Comparison of ENCODE assay signal across 10 cellular contexts in genomic region chr10:3778708-3779108, GRCh38. TPM values are rescaled to one million over a fixed set of nuclear protein-coding genes. Genes with fewer than 3 reads are reported as not detected.
DNase-seq lines count a peak whose midpoint lies in the region; ATAC-seq, FAIRE-seq and TF ChIP-seq lines count a peak whose summit lies in the region.
"Had no signal": no experiment of that assay in that cellular context is flagged by ENCODE, and none has a peak within 500 bp of the region (broad histone marks: within the 10 kb centered on the region; RNA-seq: fewer than 3 reads in every experiment).

No MANE protein-coding gene starts in this region.

- TF ChIP-seq POLR2A in heart left ventricle (IDR thresholded peaks at IDR 0.05) (no peak), vagina (IDR thresholded peaks at IDR 0.05) (no peak)

- no peaks in the 10 kb centered on the region for H3K27me3 ChIP-seq in heart left ventricle
- H3K27me3 ChIP-seq in mucosa of stomach (ENCODE audit: control insufficient read depth, insufficient read depth, low read length): no peaks in the 10 kb centered on the region
- H3K27me3 ChIP-seq in vagina: no peaks in the 10 kb centered on the region
- H3K27me3 ChIP-seq in pancreas: no peaks in the 10 kb centered on the region

- H3K4me1 ChIP-seq in heart left ventricle: peaks cover 23 to 80% (median 73%) of the 10 kb centered on the region in 12 donors
- peaks cover 61% of the 10 kb centered on the region for H3K4me1 ChIP-seq in mucosa of stomach (ENCODE audit: control insufficient read depth, insufficient read depth, low read length)
- peaks cover 70% of the 10 kb centered on the region for H3K4me1 ChIP-seq in vagina
- H3K4me1 ChIP-seq in pancreas: peaks cover 13 to 57% (median 48%) of the 10 kb centered on the region in 3 donors

- ATAC-seq in heart left ventricle (no peak), Right ventricle myocardium superior (ENCODE audit: poor library complexity) (no peak), pancreas (no peak)

- peaks cover 0 to 81% (median 66%) of the 10 kb centered on the region in 9 donors for H3K36me3 ChIP-seq in heart left ventricle
- peaks cover 46% of the 10 kb centered on the region for H3K36me3 ChIP-seq in mucosa of stomach (ENCODE audit: control insufficient read depth, insufficient read depth, low read length)
- H3K36me3 ChIP-seq in vagina: peaks cover 10 to 58% of the 10 kb centered on the region in 2 donors
- H3K36me3 ChIP-seq in pancreas: peaks cover 3 to 63% (median 29%) of the 10 kb centered on the region in 3 donors

- H3K27ac ChIP-seq in heart left ventricle (peak overlapping the region in 11 of 12 donors; percentile 96 to 100 (median 99)), vagina (peak overlapping the region; percentile 99), pancreas (peak overlapping the region in 2 of 4 donors; percentile 100)

- TF ChIP-seq CTCF in heart left ventricle (IDR thresholded peaks at IDR 0.05): no peak
- TF ChIP-seq CTCF in choroid plexus epithelial cell (conservative IDR thresholded peaks at IDR 0.05; ENCODE audit: low read depth, low read length): no peak
- no peak for TF ChIP-seq CTCF in vagina (IDR thresholded peaks at IDR 0.05)
- TF ChIP-seq CTCF in pancreas (IDR thresholded peaks at IDR 0.05): no peak

- no peaks in the 10 kb centered on the region for H3K9me3 ChIP-seq in heart left ventricle
- H3K9me3 ChIP-seq in mucosa of stomach (ENCODE audit: control insufficient read depth, low read length): no peaks in the 10 kb centered on the region
- H3K9me3 ChIP-seq in vagina: no peaks in the 10 kb centered on the region
- H3K9me3 ChIP-seq in pancreas: no peaks in the 10 kb centered on the region

- H3K9ac ChIP-seq in mucosa of stomach (ENCODE audit: low read length): peak overlapping the region; percentile 97

- no peak for FAIRE-seq in pancreas (lab: Jason Lieb, UNC)

- intact Hi-C loops in heart left ventricle (cut with DNase I): loop anchor here in 5 of 10 donors (2.0 to 10.0 kb wide), 5 partner anchors 311 to 884 kb away; no protein-coding TSS in a partner anchor
- intact Hi-C loops in Right ventricle myocardium superior (cut with DNase I): loop anchor here (10.0 kb wide), 1 partner anchor 314 kb away; no protein-coding TSS in a partner anchor
- intact Hi-C loops in vagina (cut with DNase I): no loop called here
- intact Hi-C loops in pancreas (cut with DNase I): no loop called here
- intact Hi-C loops in posterior vena cava (cut with DNase I): no loop called here

- DNase-seq in heart left ventricle (no peak), Right ventricle myocardium superior (no peak), choroid plexus epithelial cell (ENCODE audit: low read depth) (peak; percentile 49), vagina (ENCODE audit: extremely low spot score in 2 of 2) (no peak), pancreas (no peak), posterior vena cava (ENCODE audit: low spot score) (no peak)
- DNase-seq in stimulated activated naive CD4-positive, alpha-beta T cell treated with Interleukin-2 at 50 U/mL for 16 hours (lab: John Stamatoyannopoulos, UW): no peak
- DNase-seq: activated CD4-positive, CD25-positive, alpha-beta regulatory T cell; NCI-H2029 treated with DMSO at 0.1 percent for 48 hours had no signal

- WGBS in heart left ventricle, 4 donors: 51 to 70% (median 56%) methylated on average over 3 of the region's 3 CpGs
- WGBS in pancreas, 2 donors: 86 to 94% methylated on average over 3 of the region's 3 CpGs

- peak overlapping the region in 8 of 12 donors; percentile 73 to 100 (median 96) for H3K4me3 ChIP-seq in heart left ventricle
- peak overlapping the region; percentile 99 for H3K4me3 ChIP-seq in choroid plexus epithelial cell (ENCODE audit: low read depth, low read length)
- H3K4me3 ChIP-seq in mucosa of stomach (ENCODE audit: low read length): no peak overlapping the region
- peak overlapping the region; percentile 2 to 76 for H3K4me3 ChIP-seq in vagina
- H3K4me3 ChIP-seq in pancreas: no peak overlapping the region

RNA-seq across cellular contexts. Expression of gene KLF6, which starts 6.3 kb away (rescaled TPM):
- total RNA-seq in heart left ventricle: 100 to 1,000 TPM in 1 of 9 donors, 10 to 100 TPM in 8; 22.6 to 106 (median 52.2) TPM
- 10 to 100 TPM; 15.2 to 66.2 TPM for polyA plus RNA-seq in heart left ventricle
- total RNA-seq in Right ventricle myocardium superior: 60.2 TPM
- total RNA-seq in vagina: 145 TPM
- total RNA-seq in pancreas: 100 to 1,000 TPM in 1 of 6 donors, 10 to 100 TPM in 5; 41.2 to 157 (median 70.5) TPM
- polyA plus RNA-seq in pancreas: 10 to 100 TPM; 29.0 to 41.0 TPM
- total RNA-seq in posterior vena cava: 100 to 1,000 TPM; 183 to 493 TPM

Comparison
In these comparisons a context has a peak if more than half of its experiments do, and no peak if none do; other contexts are left out.
1. H3K4me3 ChIP-seq: peak in heart left ventricle (8 of 12), choroid plexus epithelial cell (single experiment) and vagina (2 of 2); none in mucosa of stomach (single experiment) and pancreas (0 of 4).